In the genomic region with DNA sequence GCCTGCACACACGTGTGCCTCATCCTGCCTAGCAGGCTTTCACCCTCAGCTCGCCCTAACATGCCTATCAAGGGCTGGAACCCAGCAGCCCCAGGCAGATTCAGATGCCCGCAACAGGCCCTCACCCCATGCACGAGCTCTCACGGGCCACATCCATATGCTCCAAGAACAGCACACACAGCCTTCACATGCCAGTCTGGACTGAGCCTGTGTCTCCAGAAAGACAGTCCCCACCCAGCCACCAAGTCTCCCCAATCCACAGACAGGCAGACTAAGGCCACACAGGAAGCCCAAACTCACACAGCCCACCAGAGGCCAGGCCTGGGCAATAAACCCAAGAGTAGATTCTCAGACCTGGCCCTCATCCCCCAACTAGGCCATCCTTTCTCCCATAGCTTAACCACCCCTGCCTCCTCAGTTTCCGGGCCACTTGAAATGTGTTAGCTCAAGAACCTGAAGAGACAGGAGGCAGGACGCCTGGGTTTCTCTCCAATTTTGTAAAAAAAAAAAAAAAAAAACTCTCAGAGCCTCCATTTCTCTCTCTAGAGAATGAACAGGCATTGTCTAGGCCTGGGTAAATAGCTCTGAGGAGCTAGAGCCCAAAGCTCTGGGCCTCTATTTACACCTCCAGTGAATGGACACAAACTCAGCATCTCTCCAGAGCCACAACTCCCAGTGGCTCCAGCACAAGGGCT, we compare ENCODE assay signal across 8 cellular contexts. TPM values are rescaled to one million over a fixed set of nuclear protein-coding genes. Genes with fewer than 3 reads are reported as not detected.
DNase-seq lines count a peak whose midpoint lies in the region; ATAC-seq and TF ChIP-seq lines count a peak whose summit lies in the region.

No MANE protein-coding gene starts in this region.

- in situ Hi-C loops in astrocyte of the cerebellum (cut with HindIII; ENCODE audit: low sequenced_read_pairs) = no loop called here

- peaks cover 64% of the 10 kb centered on the region for H3K4me1 ChIP-seq in lower lobe of right lung

- no peak for ATAC-seq in lower lobe of right lung

- intact Hi-C loops in lower lobe of right lung (cut with DNase I) = no loop called here

- H3K4me3 ChIP-seq in astrocyte of the cerebellum (ENCODE audit: low read depth, low read length) = peak overlapping the region; percentile 85
- peak overlapping the region; percentile 74 for H3K4me3 ChIP-seq in lower lobe of right lung

- DNase-seq in activated naive CD4-positive, alpha-beta T cell treated with Interleukin-2 at 50 U/mL for 16 hours = no peak
- no peak for DNase-seq in astrocyte of the cerebellum (ENCODE audit: low read depth)
- no peak for DNase-seq in lower lobe of right lung
- DNase-seq in type B pancreatic cell (ENCODE audit: extremely low spot score, unreplicated experiment) = no peak
- no peak for DNase-seq in EL
- no peak for DNase-seq in stimulated activated CD4-positive, alpha-beta T cell treated with anti-CD3 and anti-CD28 coated beads, Interleukin-4, amount 100 ng/mL, for 1 hour
- no peak for DNase-seq in effector CD8-positive, alpha-beta T cell (lab: John Stamatoyannopoulos, UW)

- peak overlapping the region; percentile 82 for H3K27ac ChIP-seq in lower lobe of right lung

- H3K36me3 ChIP-seq in lower lobe of right lung = peaks cover 33% of the 10 kb centered on the region

- H3K27me3 ChIP-seq in lower lobe of right lung (ENCODE audit: low read depth) = no peaks in the 10 kb centered on the region

- no peaks in the 10 kb centered on the region for H3K9me3 Mint-ChIP-seq in activated naive CD4-positive, alpha-beta T cell treated with anti-CD3 and anti-CD28 coated beads, Interleukin-2, amount 50 U/mL, for 24 hours
- no peaks in the 10 kb centered on the region for H3K9me3 Mint-ChIP-seq in type B pancreatic cell

- peak overlapping the region; percentile 93 for H3K27ac Mint-ChIP-seq in activated naive CD4-positive, alpha-beta T cell treated with anti-CD3 and anti-CD28 coated beads, Interleukin-2, amount 50 U/mL, for 24 hours
- peak overlapping the region; percentile 98 for H3K27ac Mint-ChIP-seq in type B pancreatic cell

- peak overlapping the region; percentile 88 for H3K4me3 Mint-ChIP-seq in activated naive CD4-positive, alpha-beta T cell treated with anti-CD3 and anti-CD28 coated beads, Interleukin-2, amount 50 U/mL, for 24 hours
- H3K4me3 Mint-ChIP-seq in type B pancreatic cell = peak overlapping the region; percentile 94

- peaks cover 56% of the 10 kb centered on the region for H3K4me1 Mint-ChIP-seq in activated naive CD4-positive, alpha-beta T cell treated with anti-CD3 and anti-CD28 coated beads, Interleukin-2, amount 50 U/mL, for 24 hours
- peaks cover 47% of the 10 kb centered on the region for H3K4me1 Mint-ChIP-seq in type B pancreatic cell (ENCODE audit: unreplicated experiment)

- H3K9me3 ChIP-seq in lower lobe of right lung = no peaks in the 10 kb centered on the region

- peaks cover 1% of the 10 kb centered on the region for H3K36me3 Mint-ChIP-seq in activated naive CD4-positive, alpha-beta T cell treated with anti-CD3 and anti-CD28 coated beads, Interleukin-2, amount 50 U/mL, for 24 hours
- H3K36me3 Mint-ChIP-seq in type B pancreatic cell = peaks cover 28% of the 10 kb centered on the region

- H3K27me3 Mint-ChIP-seq in activated naive CD4-positive, alpha-beta T cell treated with anti-CD3 and anti-CD28 coated beads, Interleukin-2, amount 50 U/mL, for 24 hours = no peaks in the 10 kb centered on the region
- no peaks in the 10 kb centered on the region for H3K27me3 Mint-ChIP-seq in type B pancreatic cell

- TF ChIP-seq CTCF in astrocyte of the cerebellum (IDR thresholded peaks at IDR 0.05; ENCODE audit: low read depth, low read length, missing control alignments) (no peak), lower lobe of right lung (IDR thresholded peaks at IDR 0.05) (no peak), type B pancreatic cell (conservative IDR thresholded peaks at IDR 0.05) (no peak)

RNA-seq across cellular contexts. Expression of gene LDB1, which starts 6.8 kb away (rescaled TPM):
- total RNA-seq in lower lobe of right lung = 58.0 TPM
- total RNA-seq in type B pancreatic cell (ENCODE audit: low replicate concordance) = 80.8 and 115 TPM in 2 replicates

RNA-seq across cellular contexts. Expression of gene PPRC1, which starts 19.4 kb away (rescaled TPM):
- total RNA-seq in lower lobe of right lung (32.7 TPM), type B pancreatic cell (ENCODE audit: low replicate concordance) (48.6 and 51.6 TPM in 2 replicates)

RNA-seq across cellular contexts. Expression of gene NOLC1, which starts 38.8 kb away (rescaled TPM):
- total RNA-seq in lower lobe of right lung (31.0 TPM), type B pancreatic cell (ENCODE audit: low replicate concordance) (74.8 and 88.0 TPM in 2 replicates)

RNA-seq across cellular contexts. Expression of gene HPS6, which starts 48.3 kb away (rescaled TPM):
- total RNA-seq in lower lobe of right lung (21.8 TPM), type B pancreatic cell (ENCODE audit: low replicate concordance) (19.1 and 23.1 TPM in 2 replicates)

RNA-seq across cellular contexts. Expression of gene ARMH3, which starts 57.4 kb away (rescaled TPM):
- 38.6 TPM for total RNA-seq in lower lobe of right lung
- total RNA-seq in type B pancreatic cell (ENCODE audit: low replicate concordance) = 20.5 and 22.2 TPM in 2 replicates
